In genomic region chr1:109499661-109500536, GRCh38 we compare ENCODE assay signal across 7 cellular contexts. TPM values are rescaled to one million over a fixed set of nuclear protein-coding genes. Genes with fewer than 3 reads are reported as not detected.
DNase-seq lines count a peak whose midpoint lies in the region; ATAC-seq and TF ChIP-seq lines count a peak whose summit lies in the region.
"Had no signal": no experiment of that assay in that cellular context is flagged by ENCODE, and none has a peak within 500 bp of the region (broad histone marks: within the 10 kb centered on the region; RNA-seq: fewer than 3 reads in every experiment).

No MANE protein-coding gene starts in this region.

- H3K9me3 Mint-ChIP-seq in GM23338 = no peaks in the 10 kb centered on the region

- no peaks in the 10 kb centered on the region for H3K79me2 ChIP-seq in GM23338 (replicated peaks; ENCODE audit: insufficient read depth)

- WGBS in sigmoid colon, 2 donors = 51 to 69% methylated on average over 4 of the region's 4 CpGs

- intact Hi-C loops in colonic mucosa (cut with DNase I) = loop anchor here (2.0 kb wide), 1 partner anchor 31 kb away; no protein-coding TSS in a partner anchor
- intact Hi-C loops in sigmoid colon (cut with DNase I) = no loop called here

- TF ChIP-seq EP300 in sigmoid colon (IDR thresholded peaks at IDR 0.05) = no peak

- ATAC-seq in GM23338 = peak; percentile 74

- no peak overlapping the region for H3K27ac Mint-ChIP-seq in GM23338

- no peak overlapping the region for H2AFZ ChIP-seq in GM23338

- peaks cover 28% of the 10 kb centered on the region for H3K4me1 Mint-ChIP-seq in GM23338

- H3F3A ChIP-seq in GM23338 (replicated peaks; ENCODE audit: low read depth) = no peaks in the 10 kb centered on the region

- H3K36me3 ChIP-seq in GM23338 (ENCODE audit: insufficient read depth) (no peaks in the 10 kb centered on the region), colonic mucosa (peaks cover 5% of the 10 kb centered on the region), sigmoid colon (peaks cover 0 to 25% (median 13%) of the 10 kb centered on the region in 4 donors)

- H3K4me3 ChIP-seq in GM23338 (no peak overlapping the region), colonic mucosa (no peak overlapping the region), sigmoid colon (no peak overlapping the region)

- no peaks in the 10 kb centered on the region for H3K9me3 ChIP-seq in colonic mucosa
- H3K9me3 ChIP-seq in sigmoid colon = no peaks in the 10 kb centered on the region

- DNase-seq in GM23338 (ENCODE audit: low spot score) = peak; percentile 90
- peak; percentile 41 for DNase-seq in SK-N-DZ (ENCODE audit: low spot score)
- peak; percentile 78 for DNase-seq in colonic mucosa
- DNase-seq in sigmoid colon = no peak
- DNase-seq in ecto neural progenitor cell (ENCODE audit: low spot score) = no peak
- DNase-seq in amniotic stem cell (lab: John Stamatoyannopoulos, UW) = no peak

- peak; percentile 73 to 83 for TF ChIP-seq CTCF in GM23338 (conservative IDR thresholded peaks at IDR 0.05; ENCODE audit: low read depth in 2 of 2)
- peak; percentile 28 for TF ChIP-seq CTCF in colonic mucosa (IDR thresholded peaks at IDR 0.05)
- TF ChIP-seq CTCF in sigmoid colon (IDR thresholded peaks at IDR 0.05) = peak in 3 of 4 experiments; percentile 36 to 48 (median 38)

- no peak for TF ChIP-seq POLR2A in sigmoid colon (IDR thresholded peaks at IDR 0.05)

- peaks cover 16% of the 10 kb centered on the region for H3K4me1 ChIP-seq in GM23338 (ENCODE audit: insufficient read depth)
- H3K4me1 ChIP-seq in colonic mucosa = peaks cover 16% of the 10 kb centered on the region
- peaks cover 0 to 59% (median 48%) of the 10 kb centered on the region in 4 donors for H3K4me1 ChIP-seq in sigmoid colon

- H3K27ac ChIP-seq in GM23338 (ENCODE audit: low read depth) = no peak overlapping the region
- peak overlapping the region; percentile 28 for H3K27ac ChIP-seq in colonic mucosa
- peak overlapping the region; percentile 63 to 81 (median 71) for H3K27ac ChIP-seq in sigmoid colon

- peaks cover 11% of the 10 kb centered on the region for H3K36me3 Mint-ChIP-seq in GM23338 (ENCODE audit: low read depth)

- no peaks in the 10 kb centered on the region for H3K27me3 ChIP-seq in GM23338 (ENCODE audit: insufficient read depth)
- no peaks in the 10 kb centered on the region for H3K27me3 ChIP-seq in colonic mucosa
- H3K27me3 ChIP-seq in sigmoid colon = no peaks in the 10 kb centered on the region

- no peak overlapping the region for H3K4me3 Mint-ChIP-seq in GM23338

- H3K9ac ChIP-seq in colonic mucosa (ENCODE audit: low read depth in 2 of 2, low read length in 2 of 2) = peak overlapping the region in 1 of 2 donors; percentile 9

- peaks cover 14% of the 10 kb centered on the region for H3K27me3 Mint-ChIP-seq in GM23338 (ENCODE audit: insufficient read depth, low read depth, poor library complexity)

- H4K20me1 ChIP-seq in GM23338 (replicated peaks; ENCODE audit: insufficient read depth) = no peaks in the 10 kb centered on the region

- H3K9me2 ChIP-seq in GM23338 (ENCODE audit: insufficient read depth) = no peaks in the 10 kb centered on the region

- no peak overlapping the region for H3K4me2 ChIP-seq in GM23338

TF ChIP-seq in GM23338, 12 proteins besides CTCF, POLR2A, EP300 and RAD21:
- no peak for TF ChIP-seq ZNF114 (CRISPR knock-in tag; IDR thresholded peaks at IDR 0.05)
- no peak for TF ChIP-seq ETS1 (IDR thresholded peaks at IDR 0.05)
- no peak for TF ChIP-seq CREB1 (CRISPR knock-in tag; IDR thresholded peaks at IDR 0.05; ENCODE audit: low read depth)
- TF ChIP-seq STAT1 (IDR thresholded peaks at IDR 0.05; ENCODE audit: unreplicated experiment) = no peak
- TF ChIP-seq, protein P1, sequence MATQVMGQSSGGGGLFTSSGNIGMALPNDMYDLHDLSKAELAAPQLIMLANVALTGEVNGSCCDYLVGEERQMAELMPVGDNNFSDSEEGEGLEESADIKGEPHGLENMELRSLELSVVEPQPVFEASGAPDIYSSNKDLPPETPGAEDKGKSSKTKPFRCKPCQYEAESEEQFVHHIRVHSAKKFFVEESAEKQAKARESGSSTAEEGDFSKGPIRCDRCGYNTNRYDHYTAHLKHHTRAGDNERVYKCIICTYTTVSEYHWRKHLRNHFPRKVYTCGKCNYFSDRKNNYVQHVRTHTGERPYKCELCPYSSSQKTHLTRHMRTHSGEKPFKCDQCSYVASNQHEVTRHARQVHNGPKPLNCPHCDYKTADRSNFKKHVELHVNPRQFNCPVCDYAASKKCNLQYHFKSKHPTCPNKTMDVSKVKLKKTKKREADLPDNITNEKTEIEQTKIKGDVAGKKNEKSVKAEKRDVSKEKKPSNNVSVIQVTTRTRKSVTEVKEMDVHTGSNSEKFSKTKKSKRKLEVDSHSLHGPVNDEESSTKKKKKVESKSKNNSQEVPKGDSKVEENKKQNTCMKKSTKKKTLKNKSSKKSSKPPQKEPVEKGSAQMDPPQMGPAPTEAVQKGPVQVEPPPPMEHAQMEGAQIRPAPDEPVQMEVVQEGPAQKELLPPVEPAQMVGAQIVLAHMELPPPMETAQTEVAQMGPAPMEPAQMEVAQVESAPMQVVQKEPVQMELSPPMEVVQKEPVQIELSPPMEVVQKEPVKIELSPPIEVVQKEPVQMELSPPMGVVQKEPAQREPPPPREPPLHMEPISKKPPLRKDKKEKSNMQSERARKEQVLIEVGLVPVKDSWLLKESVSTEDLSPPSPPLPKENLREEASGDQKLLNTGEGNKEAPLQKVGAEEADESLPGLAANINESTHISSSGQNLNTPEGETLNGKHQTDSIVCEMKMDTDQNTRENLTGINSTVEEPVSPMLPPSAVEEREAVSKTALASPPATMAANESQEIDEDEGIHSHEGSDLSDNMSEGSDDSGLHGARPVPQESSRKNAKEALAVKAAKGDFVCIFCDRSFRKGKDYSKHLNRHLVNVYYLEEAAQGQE (IDR thresholded peaks at IDR 0.05; ENCODE audit: unreplicated experiment) = no peak
- TF ChIP-seq EZH2 (IDR thresholded peaks at IDR 0.05; ENCODE audit: low read depth, unreplicated experiment) = no peak
- no peak for TF ChIP-seq NANOG (IDR thresholded peaks at IDR 0.05; ENCODE audit: borderline replicate concordance)
- no peak for TF ChIP-seq JUNB (IDR thresholded peaks at IDR 0.05; ENCODE audit: unreplicated experiment)
TF ChIP-seq in GM23338: peak in this region for 0.

RNA-seq across cellular contexts. Expression of gene CYB561D1, which starts 6.0 kb away (rescaled TPM):
- 2.7 and 4.4 TPM in 2 replicates for total RNA-seq in GM23338 (2014; rRNA removed; shearing (Covaris generic))
- 0.89 and 0.95 TPM in 2 replicates for polyA plus RNA-seq in GM23338 (2016; fragmentation: Nextera tagmentation; extraction: Ambion mirVana)
- 7.8 and 8.4 TPM in 2 replicates for polyA plus RNA-seq in SK-N-DZ (2014; cell fraction: cytosol; rRNA removed)
- polyA plus RNA-seq in SK-N-DZ (2014; cell fraction: nucleus; rRNA removed) = 6.6 and 8.0 TPM in 2 replicates
- total RNA-seq in colonic mucosa = 10 to 100 TPM in 1 of 2 donors, 1 to 10 TPM in 1; 8.1 to 12.5 TPM
- 1 to 10 TPM; 4.2 to 7.6 (median 5.4) TPM for total RNA-seq in sigmoid colon
- polyA plus RNA-seq in sigmoid colon = 10 to 100 TPM in 1 of 3 donors, 1 to 10 TPM in 2; 1.8 to 12.5 (median 3.9) TPM

RNA-seq across cellular contexts. Expression of gene AMIGO1, which starts 9.6 kb away (rescaled TPM):
- total RNA-seq in GM23338 (2014; rRNA removed; shearing (Covaris generic)) = 2.3 and 3.8 TPM in 2 replicates
- 0.53 and 0.61 TPM in 2 replicates for polyA plus RNA-seq in GM23338 (2016; fragmentation: Nextera tagmentation; extraction: Ambion mirVana)
- 3.3 and 4.5 TPM in 2 replicates for polyA plus RNA-seq in SK-N-DZ (2014; cell fraction: cytosol; rRNA removed)
- 2.1 and 2.6 TPM in 2 replicates for polyA plus RNA-seq in SK-N-DZ (2014; cell fraction: nucleus; rRNA removed)
- 1 to 10 TPM; 2.5 to 3.9 TPM for total RNA-seq in colonic mucosa
- 10 to 100 TPM in 1 of 4 donors, 1 to 10 TPM in 3; 6.4 to 12.1 (median 8.8) TPM for total RNA-seq in sigmoid colon
- 1 to 10 TPM in 1 of 3 donors, under 1 TPM in 2; 0.60 to 2.8 (median 0.69) TPM for polyA plus RNA-seq in sigmoid colon

RNA-seq across cellular contexts. Expression of gene ATXN7L2, which starts 16.2 kb away (rescaled TPM):
- total RNA-seq in GM23338 (2014; rRNA removed; shearing (Covaris generic)) = 9.4 and 9.9 TPM in 2 replicates
- polyA plus RNA-seq in GM23338 (2016; fragmentation: Nextera tagmentation; extraction: Ambion mirVana) (8.0 and 9.4 TPM in 2 replicates), sigmoid colon (1 to 10 TPM; 1.8 to 5.7 (median 2.1) TPM)
- polyA plus RNA-seq in SK-N-DZ (2014; cell fraction: cytosol; rRNA removed) = 11.1 and 15.7 TPM in 2 replicates
- polyA plus RNA-seq in SK-N-DZ (2014; cell fraction: nucleus; rRNA removed) = 43.6 and 59.5 TPM in 2 replicates
- total RNA-seq in colonic mucosa (1 to 10 TPM; 2.3 to 4.0 TPM), sigmoid colon (10 to 100 TPM in 1 of 4 donors, 1 to 10 TPM in 3; 2.0 to 12.2 (median 3.1) TPM)

RNA-seq across cellular contexts. Expression of gene SYPL2, which starts 33.6 kb away (rescaled TPM):
- 0.49 and 1.6 TPM in 2 replicates for total RNA-seq in GM23338 (2014; rRNA removed; shearing (Covaris generic))
- polyA plus RNA-seq in GM23338 (2016; fragmentation: Nextera tagmentation; extraction: Ambion mirVana) = 0.40 and 0.56 TPM in 2 replicates
- 0.07 and 0.08 TPM in 2 replicates for polyA plus RNA-seq in SK-N-DZ (2014; cell fraction: cytosol; rRNA removed)
- polyA plus RNA-seq in SK-N-DZ (2014; cell fraction: nucleus; rRNA removed) = not detected in 2 replicates
- total RNA-seq in colonic mucosa = under 1 TPM; 0.12 to 0.35 TPM
- total RNA-seq in sigmoid colon = 1 to 10 TPM; 2.1 to 6.9 (median 3.2) TPM
- under 1 TPM in 2 of 3 donors, not detected in 1; under 0.01 to 0.58 TPM for polyA plus RNA-seq in sigmoid colon
- total RNA-seq: glomerular endothelial cell had no signal

RNA-seq across cellular contexts. Expression of gene GPR61, which starts 39.8 kb away (rescaled TPM):
- 0.58 TPM in 1 of 2 replicates, not detected in the other for total RNA-seq in GM23338 (2014; rRNA removed; shearing (Covaris generic))
- polyA plus RNA-seq in GM23338 (2016; fragmentation: Nextera tagmentation; extraction: Ambion mirVana) = 0.13 and 0.28 TPM in 2 replicates
- not detected in 2 replicates for polyA plus RNA-seq in SK-N-DZ (2014; cell fraction: cytosol; rRNA removed)
- not detected in 2 replicates for polyA plus RNA-seq in SK-N-DZ (2014; cell fraction: nucleus; rRNA removed)
- total RNA-seq in colonic mucosa = not detected
- total RNA-seq in sigmoid colon = 1 to 10 TPM in 1 of 4 donors, under 1 TPM in 1, not detected in 2; 0.36 to 2.2 TPM
- polyA plus RNA-seq in sigmoid colon = under 1 TPM in 1 of 3 donors, not detected in 2; 0.07 TPM
- total RNA-seq: glomerular endothelial cell had no signal

Comparison
In these comparisons a context has a peak if more than half of its experiments do, and no peak if none do; other contexts are left out.
1. DNase-seq: peak in GM23338 (single experiment), SK-N-DZ (single experiment) and colonic mucosa (single experiment); none in sigmoid colon (single experiment), ecto neural progenitor cell (single experiment) and amniotic stem cell (single experiment).
2. CTCF ChIP-seq: peak in every context shown above with its lines; median percentile 78 in GM23338; 38 in sigmoid colon; 28 in colonic mucosa.